ENCODE assay signal across 12 cellular contexts in the genomic region with DNA sequence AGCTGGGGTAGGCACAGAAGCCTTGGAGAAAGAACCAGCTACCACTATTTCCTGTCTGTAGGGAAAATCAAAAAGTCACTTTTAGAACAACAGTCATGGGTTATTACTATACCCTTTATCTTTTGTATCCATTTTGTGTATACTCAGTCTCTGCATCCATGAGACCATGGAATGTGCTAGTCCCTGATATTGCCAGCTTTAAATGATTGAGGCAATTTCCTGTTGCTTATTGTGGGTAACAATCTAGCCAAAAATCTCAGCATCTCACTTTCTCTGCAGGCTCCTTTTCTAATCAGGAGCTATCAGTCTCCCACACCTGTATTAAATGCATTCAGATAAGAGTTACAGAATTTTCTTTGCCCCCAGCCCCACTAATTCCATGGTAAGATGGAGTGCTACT. TPM values are rescaled to one million over a fixed set of nuclear protein-coding genes. Genes with fewer than 3 reads are reported as not detected.
DNase-seq lines count a peak whose midpoint lies in the region; ATAC-seq and TF ChIP-seq lines count a peak whose summit lies in the region.
"Had no signal": no experiment of that assay in that cellular context is flagged by ENCODE, and none has a peak within 500 bp of the region (broad histone marks: within the 10 kb centered on the region; RNA-seq: fewer than 3 reads in every experiment).

No MANE protein-coding gene starts in this region.

- intact Hi-C loops in sciatic nerve (cut with DNase I) = no loop called here

- peaks cover 82% of the 10 kb centered on the region for H3F3A ChIP-seq in GM23248 (ENCODE audit: insufficient read depth)

- no peaks in the 10 kb centered on the region for H4K20me1 ChIP-seq in GM23248 (ENCODE audit: insufficient read depth)

- no peaks in the 10 kb centered on the region for H3K27me3 Mint-ChIP-seq in CD4-positive, CD25-positive, alpha-beta regulatory T cell
- H3K27me3 Mint-ChIP-seq in activated naive CD8-positive, alpha-beta T cell treated with anti-CD3 and anti-CD28 coated beads, Interleukin-2, amount 50 U/mL, for 24 hours = no peaks in the 10 kb centered on the region
- no peaks in the 10 kb centered on the region for H3K27me3 Mint-ChIP-seq in nephron (ENCODE audit: low read depth)
- H3K27me3 Mint-ChIP-seq: stimulated activated naive CD8-positive, alpha-beta T cell treated with anti-CD3 and anti-CD28 coated beads, Interleukin-15, amount 100 ng/mL, for 72 hours had no signal

- in situ Hi-C loops in GM23248 (cut with MboI) = no loop called here

- no peaks in the 10 kb centered on the region for H3K27me3 ChIP-seq in CD4-positive, CD25-positive, alpha-beta regulatory T cell (ENCODE audit: control insufficient read depth, insufficient read depth, low read length)
- H3K27me3 ChIP-seq in GM23248 (replicated peaks; ENCODE audit: insufficient read depth) = no peaks in the 10 kb centered on the region

- peaks cover 35% of the 10 kb centered on the region for H3K79me2 ChIP-seq in GM23248 (ENCODE audit: insufficient read depth)

- H3K9me2 ChIP-seq in GM23248 (ENCODE audit: insufficient read depth) = no peaks in the 10 kb centered on the region

- no peak overlapping the region for H3K4me2 ChIP-seq in GM23248 (ENCODE audit: unreplicated experiment)

- peak overlapping the region; percentile 81 to 88 (median 86) for H3K4me3 Mint-ChIP-seq in CD4-positive, CD25-positive, alpha-beta regulatory T cell
- H3K4me3 Mint-ChIP-seq in activated naive CD8-positive, alpha-beta T cell treated with anti-CD3 and anti-CD28 coated beads, Interleukin-2, amount 50 U/mL, for 24 hours = peak overlapping the region; percentile 59
- H3K4me3 Mint-ChIP-seq in nephron = peak overlapping the region; percentile 81 to 92 (median 91)

- TF ChIP-seq CTCF in nephron (IDR thresholded peaks at IDR 0.05; ENCODE audit: unreplicated experiment in 3 of 3) = no peak

- peaks cover 30% of the 10 kb centered on the region for H3K4me1 ChIP-seq in CD4-positive, CD25-positive, alpha-beta regulatory T cell (ENCODE audit: control insufficient read depth, insufficient read depth, low read length, poor library complexity, severe bottlenecking)
- peaks cover 45% of the 10 kb centered on the region for H3K4me1 ChIP-seq in GM23248 (ENCODE audit: insufficient read depth)

- H3K36me3 ChIP-seq in CD4-positive, CD25-positive, alpha-beta regulatory T cell (ENCODE audit: control insufficient read depth, insufficient read depth, low read length) = peaks cover 12% of the 10 kb centered on the region
- peaks cover 1% of the 10 kb centered on the region for H3K36me3 ChIP-seq in GM23248 (ENCODE audit: low read depth)

- no peak for DNase-seq in CD4-positive, CD25-positive, alpha-beta regulatory T cell
- DNase-seq in GM23248 (no peak), sciatic nerve (ENCODE audit: low spot score) (no peak)
- DNase-seq in activated naive CD8-positive, alpha-beta T cell treated with anti-CD3 and anti-CD28 coated beads, Interleukin-2, amount 50 U/mL, for 24 hours = no peak
- DNase-seq: activated CD4-positive, CD25-positive, alpha-beta regulatory T cell treated with anti-CD3 and anti-CD28 coated beads, Interleukin-2, amount 50 U/mL, for 72 hours; activated gamma-delta T cell treated with Interleukin-2 at 50 U/mL for 16 hours; stimulated activated CD4-positive, alpha-beta T cell treated with anti-CD3 and anti-CD28 coated beads, Interleukin-4, amount 100 ng/mL, for 4 hours; stimulated activated naive CD8-positive, alpha-beta T cell treated with anti-CD3 and anti-CD28 coated beads, Interleukin-15, amount 100 ng/mL, for 72 hours had no signal

- H3K9me3 ChIP-seq in CD4-positive, CD25-positive, alpha-beta regulatory T cell (ENCODE audit: control insufficient read depth in 2 of 2, low read length in 2 of 2) = no peaks in the 10 kb centered on the region
- H3K9me3 ChIP-seq in GM23248 (ENCODE audit: low read depth) = no peaks in the 10 kb centered on the region

- ATAC-seq in CD4-positive, CD25-positive, alpha-beta regulatory T cell (ENCODE audit: low read depth in 2 of 2) = no peak
- ATAC-seq in activated naive CD8-positive, alpha-beta T cell treated with anti-CD3 and anti-CD28 coated beads, Interleukin-2, amount 50 U/mL, for 24 hours = no peak
- no peak for ATAC-seq in GM19395 (IDR thresholded peaks at IDR 0.05; ENCODE audit: unreplicated experiment)
- no peak for ATAC-seq in sciatic nerve
- ATAC-seq in HG03196 (IDR thresholded peaks at IDR 0.05; ENCODE audit: unreplicated experiment) = no peak
- ATAC-seq in GM19328 (IDR thresholded peaks at IDR 0.05; ENCODE audit: unreplicated experiment) = no peak

- no peak overlapping the region for H3K4me3 ChIP-seq in CD4-positive, CD25-positive, alpha-beta regulatory T cell (ENCODE audit: low read depth, low read length)
- no peak overlapping the region for H3K4me3 ChIP-seq in GM23248

- peak overlapping the region; percentile 48 for H3K27ac ChIP-seq in CD4-positive, CD25-positive, alpha-beta regulatory T cell (ENCODE audit: insufficient read depth, low read length, poor library complexity, severe bottlenecking)
- H3K27ac ChIP-seq in GM23248 = peak overlapping the region; percentile 70

- H3K9ac ChIP-seq in GM23248 = no peak overlapping the region

- H3K27ac Mint-ChIP-seq in CD4-positive, CD25-positive, alpha-beta regulatory T cell = peak overlapping the region; percentile 76 to 86 (median 78)
- no peak overlapping the region for H3K27ac Mint-ChIP-seq in activated naive CD8-positive, alpha-beta T cell treated with anti-CD3 and anti-CD28 coated beads, Interleukin-2, amount 50 U/mL, for 24 hours
- H3K27ac Mint-ChIP-seq in nephron = peak overlapping the region; percentile 71 to 92 (median 86)
- H3K27ac Mint-ChIP-seq: stimulated activated naive CD8-positive, alpha-beta T cell treated with anti-CD3 and anti-CD28 coated beads, Interleukin-15, amount 100 ng/mL, for 72 hours had no signal

- peaks cover 12% of the 10 kb centered on the region for H3K36me3 Mint-ChIP-seq in CD4-positive, CD25-positive, alpha-beta regulatory T cell
- H3K36me3 Mint-ChIP-seq in activated naive CD8-positive, alpha-beta T cell treated with anti-CD3 and anti-CD28 coated beads, Interleukin-2, amount 50 U/mL, for 24 hours (ENCODE audit: low read depth) = peaks cover 7% of the 10 kb centered on the region
- peaks cover 47% of the 10 kb centered on the region for H3K36me3 Mint-ChIP-seq in nephron (ENCODE audit: low read depth)

- H2AFZ ChIP-seq in GM23248 = no peak overlapping the region

- H3K4me1 Mint-ChIP-seq in CD4-positive, CD25-positive, alpha-beta regulatory T cell = peaks cover 22 to 46% (median 29%) of the 10 kb centered on the region in 4 donors
- H3K4me1 Mint-ChIP-seq in activated naive CD8-positive, alpha-beta T cell treated with anti-CD3 and anti-CD28 coated beads, Interleukin-2, amount 50 U/mL, for 24 hours = peaks cover 43% of the 10 kb centered on the region
- peaks cover 30% of the 10 kb centered on the region for H3K4me1 Mint-ChIP-seq in nephron

- peaks cover 0 to 5% (median 0%) of the 10 kb centered on the region in 7 donors for H3K9me3 Mint-ChIP-seq in CD4-positive, CD25-positive, alpha-beta regulatory T cell
- peaks cover 5% of the 10 kb centered on the region for H3K9me3 Mint-ChIP-seq in activated naive CD8-positive, alpha-beta T cell treated with anti-CD3 and anti-CD28 coated beads, Interleukin-2, amount 50 U/mL, for 24 hours
- peaks cover 10% of the 10 kb centered on the region for H3K9me3 Mint-ChIP-seq in nephron

RNA-seq across cellular contexts. Expression of gene KDM3B, which starts 1.0 kb away (rescaled TPM):
- 77.1 TPM for total RNA-seq in CD4-positive, CD25-positive, alpha-beta regulatory T cell
- 10 to 100 TPM; 12.8 to 15.4 (median 13.5) TPM for polyA plus RNA-seq in CD4-positive, CD25-positive, alpha-beta regulatory T cell
- 26.8 and 28.3 TPM in 2 replicates for total RNA-seq in GM23248 (2014; rRNA removed; shearing (Covaris generic))
- 9.8 and 12.6 TPM in 2 replicates for polyA plus RNA-seq in GM23248 (2016; fragmentation: Nextera tagmentation; extraction: Ambion mirVana)
- total RNA-seq in sciatic nerve = 73.7 TPM

RNA-seq across cellular contexts. Expression of gene FAM53C, which starts 13.5 kb away (rescaled TPM):
- total RNA-seq in CD4-positive, CD25-positive, alpha-beta regulatory T cell = 57.0 TPM
- polyA plus RNA-seq in CD4-positive, CD25-positive, alpha-beta regulatory T cell = 10 to 100 TPM; 20.4 to 28.9 (median 24.6) TPM
- 26.8 and 34.8 TPM in 2 replicates for total RNA-seq in GM23248 (2014; rRNA removed; shearing (Covaris generic))
- polyA plus RNA-seq in GM23248 (2016; fragmentation: Nextera tagmentation; extraction: Ambion mirVana) = 25.5 and 26.7 TPM in 2 replicates
- total RNA-seq in sciatic nerve = 25.6 TPM

RNA-seq across cellular contexts. Expression of gene CDC25C, which starts 19.9 kb away (rescaled TPM):
- 0.37 TPM for total RNA-seq in CD4-positive, CD25-positive, alpha-beta regulatory T cell
- under 1 TPM in 3 of 4 donors, not detected in 1; 0.22 to 0.64 (median 0.27) TPM for polyA plus RNA-seq in CD4-positive, CD25-positive, alpha-beta regulatory T cell
- total RNA-seq in GM23248 (2014; rRNA removed; shearing (Covaris generic)) = 4.5 and 5.9 TPM in 2 replicates
- 2.9 and 4.4 TPM in 2 replicates for polyA plus RNA-seq in GM23248 (2016; fragmentation: Nextera tagmentation; extraction: Ambion mirVana)
- total RNA-seq in sciatic nerve = not detected
